Comparison of ENCODE assay signal across 11 cellular contexts in genomic region chr11:27916541-27917100, GRCh38.
DNase-seq lines count a peak whose midpoint lies in the region; ATAC-seq, FAIRE-seq and TF ChIP-seq lines count a peak whose summit lies in the region.
"Had no signal": no experiment of that assay in that cellular context is flagged by ENCODE, and none has a peak within 500 bp of the region (broad histone marks: within the 10 kb centered on the region; RNA-seq: fewer than 3 reads in every experiment).

No MANE protein-coding gene starts in this region.

- H3K9me3 ChIP-seq in right lobe of liver = no peaks in the 10 kb centered on the region

- H3K27me3 ChIP-seq in bronchial epithelial cell (ENCODE audit: control insufficient read depth, insufficient read depth, low read length) = no peaks in the 10 kb centered on the region
- no peaks in the 10 kb centered on the region for H3K27me3 ChIP-seq in right lobe of liver

- 46% methylated on average over 6 of the region's 6 CpGs for WGBS in right lobe of liver (ENCODE audit: insufficient coverage, low coverage, low lambda C conversion rate, missing lambda C conversion rate)

- H3K36me3 ChIP-seq in bronchial epithelial cell (ENCODE audit: control insufficient read depth, insufficient read depth, low read length) (no peaks in the 10 kb centered on the region), right lobe of liver (no peaks in the 10 kb centered on the region)

- TF ChIP-seq CTCF in bronchial epithelial cell (IDR thresholded peaks at IDR 0.05; ENCODE audit: insufficient read depth, low read length, severe bottlenecking) (no peak), right lobe of liver (IDR thresholded peaks at IDR 0.05) (no peak)

- DNase-seq in bronchial epithelial cell (ENCODE audit: low read depth) = no peak
- DNase-seq in pons (ENCODE audit: low spot score) = no peak
- no peak for DNase-seq in NCI-H1092 (lab: John Stamatoyannopoulos, UW)
- DNase-seq in COLO668 (lab: John Stamatoyannopoulos, UW; ENCODE audit: unreplicated experiment) = no peak
- no peak for DNase-seq in right lobe of liver
- DNase-seq: activated CD4-positive, alpha-beta T cell treated with anti-CD3 and anti-CD28 coated beads, Interleukin-2, amount 50 U/mL, for 1 hour; nephron progenitor cell had no signal

- no peaks in the 10 kb centered on the region for H3K4me1 ChIP-seq in right lobe of liver

- no peak for TF ChIP-seq POLR2A in right lobe of liver (IDR thresholded peaks at IDR 0.05)

- no peak overlapping the region for H3K27ac ChIP-seq in right lobe of liver

- intact Hi-C loops in right lobe of liver (cut with DNase I) = no loop called here

- H3K4me3 ChIP-seq in bronchial epithelial cell (ENCODE audit: low read depth, low read length) = no peak overlapping the region
- H3K4me3 ChIP-seq in right lobe of liver = no peak overlapping the region

- peak; percentile 50 for FAIRE-seq in bronchial epithelial cell (lab: Jason Lieb, UNC)

- peak; percentile 95 for ATAC-seq in GM18873 (IDR thresholded peaks at IDR 0.05; ENCODE audit: low FRiP score, unreplicated experiment)
- ATAC-seq in GM21619 (IDR thresholded peaks at IDR 0.05; ENCODE audit: unreplicated experiment) = peak; percentile 94
- ATAC-seq in HG03139 (IDR thresholded peaks at IDR 0.05; ENCODE audit: unreplicated experiment) = peak; percentile 80
- ATAC-seq in right lobe of liver = no peak
- ATAC-seq: Panc1 had no signal

Comparison
In these comparisons a context has a peak if more than half of its experiments do, and no peak if none do; other contexts are left out.
1. ATAC-seq: peak in GM18873 (single experiment), GM21619 (single experiment) and HG03139 (single experiment); none in right lobe of liver (0 of 4).